10 cellular contexts compared by ENCODE assay signal in the genomic region with DNA sequence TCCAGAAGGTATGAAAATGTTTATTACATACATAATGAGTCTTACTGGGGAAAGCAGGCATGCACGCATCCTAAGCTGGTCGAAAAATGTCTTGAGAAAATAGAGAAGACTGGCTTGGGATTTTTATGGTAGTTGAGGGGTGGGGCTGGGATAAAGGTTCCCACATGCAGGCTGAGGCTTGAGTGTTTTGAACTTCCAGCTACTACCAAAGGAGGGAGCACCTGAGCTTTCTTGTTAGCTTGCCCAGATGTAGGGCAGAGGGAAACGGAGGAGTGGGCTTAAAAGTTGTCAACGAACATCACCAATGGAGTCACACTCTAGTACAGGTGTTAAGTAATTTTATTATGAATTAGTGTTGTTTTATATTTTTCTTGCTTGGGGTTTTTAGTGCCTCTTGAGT. TPM values are rescaled to one million over a fixed set of nuclear protein-coding genes. Genes with fewer than 3 reads are reported as not detected.
A peak's percentile ranks its signal among the peaks of the same experiment; 100 is the strongest.
DNase-seq lines count a peak whose midpoint lies in the region; ATAC-seq and TF ChIP-seq lines count a peak whose summit lies in the region.
"Had no signal": no experiment of that assay in that cellular context is flagged by ENCODE, and none has a peak within 500 bp of the region (broad histone marks: within the 10 kb centered on the region; RNA-seq: fewer than 3 reads in every experiment).

No MANE protein-coding gene starts in this region.

- H3K4me3 ChIP-seq in GM06990 (replicated peaks; ENCODE audit: low read depth, low read length) (no peak overlapping the region), right lobe of liver (no peak overlapping the region)
- H3K4me3 ChIP-seq: lung, SK-N-MC had no signal

- 26% methylated on average over 4 of the region's 4 CpGs for WGBS in right lobe of liver (ENCODE audit: insufficient coverage, low coverage, low lambda C conversion rate, missing lambda C conversion rate)

- intact Hi-C loops in right lobe of liver (cut with DNase I) = no loop called here

- no peak for DNase-seq in GM06990 (ENCODE audit: extremely low read depth, insufficient read length)
- peak; percentile 72 for DNase-seq in SK-MEL-5 (ENCODE audit: low read depth, low spot score)
- no peak for DNase-seq in right lobe of liver
- DNase-seq in MV-4-11 (lab: John Stamatoyannopoulos, UW) = no peak
- DNase-seq in stimulated activated CD4-positive, alpha-beta T cell treated with anti-CD3 and anti-CD28 coated beads, Interleukin-12 subunit alpha, Interleukin-12 subunit beta, amount 100 ng/mL, for 4 hours = no peak
- no peak for DNase-seq in anterior cingulate cortex (lab: John Stamatoyannopoulos, UW)

- H3K27ac ChIP-seq in right lobe of liver = no peak overlapping the region
- H3K27ac ChIP-seq: SK-N-MC had no signal

- ATAC-seq in HG02852 (IDR thresholded peaks at IDR 0.05; ENCODE audit: unreplicated experiment) (peak; percentile 67), right lobe of liver (peak in 3 of 4 donors; percentile 54 to 58 (median 54)), GM21381 (IDR thresholded peaks at IDR 0.05; ENCODE audit: unreplicated experiment) (no peak)

- in situ Hi-C loops in SK-MEL-5 (cut with HindIII; ENCODE audit: low pct_unique_long_range_greater_than_20kb, low sequenced_read_pairs) = no loop called here

- no peaks in the 10 kb centered on the region for H3K27me3 ChIP-seq in GM06990 (replicated peaks; ENCODE audit: control insufficient read depth, insufficient read depth, low read length)
- no peaks in the 10 kb centered on the region for H3K27me3 ChIP-seq in right lobe of liver

- H3K4me1 ChIP-seq in right lobe of liver = no peaks in the 10 kb centered on the region

- TF ChIP-seq CTCF in GM06990 (IDR thresholded peaks at IDR 0.05; ENCODE audit: insufficient read depth, low read length, poor library complexity, severe bottlenecking) (peak; percentile 64), right lobe of liver (IDR thresholded peaks at IDR 0.05) (peak; percentile 12 to 40 (median 34))

- no peaks in the 10 kb centered on the region for H3K36me3 ChIP-seq in GM06990 (ENCODE audit: control insufficient read depth, insufficient read depth, low read length)
- no peaks in the 10 kb centered on the region for H3K36me3 ChIP-seq in right lobe of liver

- H3K9me3 ChIP-seq in right lobe of liver = no peaks in the 10 kb centered on the region

- TF ChIP-seq POLR2A in right lobe of liver (IDR thresholded peaks at IDR 0.05) = no peak

RNA-seq across cellular contexts. Expression of gene SRPX, which starts 39.6 kb away (rescaled TPM):
- 202 and 205 TPM in 2 replicates for total RNA-seq in SK-MEL-5 (2014; rRNA removed; shearing (Covaris generic))
- 425 and 490 TPM in 2 replicates for polyA plus RNA-seq in SK-MEL-5 (2015; cell fraction: cytosol; rRNA removed)
- 75.1 and 82.3 TPM in 2 replicates for polyA plus RNA-seq in SK-MEL-5 (2015; cell fraction: nucleus; rRNA removed)
- 10 to 100 TPM in 3 of 6 experiments, 1 to 10 TPM in 3; 6.5 to 15.3 (median 10.5) TPM for total RNA-seq in right lobe of liver

Comparison
In these comparisons a context has a peak if more than half of its experiments do, and no peak if none do; other contexts are left out.
1. RNA of gene SRPX, which starts 39.6 kb away (total RNA-seq): 202 to 205 TPM in SK-MEL-5; 6.5 to 15.3 TPM in right lobe of liver; every median in the first group is over 10 times any median in the second.